14 cellular contexts compared by ENCODE assay signal in the genomic region with DNA sequence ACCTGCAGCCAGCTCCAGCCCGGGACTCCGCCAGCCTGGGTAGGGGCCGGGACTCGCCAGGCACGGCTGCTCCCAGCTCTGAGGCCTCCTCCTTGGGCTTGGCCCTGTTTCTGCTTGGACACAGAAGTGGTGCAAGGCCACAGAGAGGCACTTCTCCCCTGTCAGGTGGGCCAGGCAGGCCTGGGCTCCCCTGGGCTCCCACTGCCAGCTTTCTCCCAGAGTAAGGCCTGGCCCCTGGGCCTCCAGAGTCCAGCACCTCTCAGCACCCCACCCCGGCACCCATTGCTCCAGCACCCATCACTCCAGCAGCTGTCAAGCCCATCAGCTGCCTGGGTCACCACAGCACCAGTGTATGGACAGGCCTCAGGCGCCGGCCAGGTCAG.
DNase-seq lines count a peak whose midpoint lies in the region; ATAC-seq lines count a peak whose summit lies in the region.
"Had no signal": no experiment of that assay in that cellular context is flagged by ENCODE, and none has a peak within 500 bp of the region (broad histone marks: within the 10 kb centered on the region; RNA-seq: fewer than 3 reads in every experiment).

No MANE protein-coding gene starts in this region.

- H3K23ac ChIP-seq in mesenchymal stem cell (ENCODE audit: low read length in 2 of 2) = no peak overlapping the region

- no peak overlapping the region for H2BK120ac ChIP-seq in mesenchymal stem cell (ENCODE audit: low read depth, low read length)

- H2AK5ac ChIP-seq in mesenchymal stem cell (ENCODE audit: low read length, severe bottlenecking) = peak overlapping the region; percentile 21

- no peak overlapping the region for H4K91ac ChIP-seq in mesenchymal stem cell (ENCODE audit: low read length)

- peaks cover 3% of the 10 kb centered on the region for H3K79me1 ChIP-seq in mesenchymal stem cell (replicated peaks; ENCODE audit: low read length, poor library complexity, severe bottlenecking)

- no peaks in the 10 kb centered on the region for H3K9me3 ChIP-seq in mesenchymal stem cell (ENCODE audit: control insufficient read depth, low read length)

- ATAC-seq in GM21717 (IDR thresholded peaks at IDR 0.05; ENCODE audit: unreplicated experiment) = no peak

- H4K8ac ChIP-seq in mesenchymal stem cell (ENCODE audit: low read length) = no peak overlapping the region

- H3K14ac ChIP-seq in mesenchymal stem cell (ENCODE audit: low read length in 2 of 2) = no peak overlapping the region

- no peak overlapping the region for H2AFZ ChIP-seq in mesenchymal stem cell (ENCODE audit: low read depth, low read length)

- no peak overlapping the region for H3K18ac ChIP-seq in mesenchymal stem cell (ENCODE audit: low read depth in 1 of 2, low read length in 2 of 2)

- no peak overlapping the region for H3K9ac ChIP-seq in mesenchymal stem cell (ENCODE audit: low read length)

- H3K4me3 ChIP-seq in mesenchymal stem cell (ENCODE audit: insufficient read depth in 1 of 2, low read depth in 1 of 2, low read length in 2 of 2) = no peak overlapping the region

- no peaks in the 10 kb centered on the region for H3K27me3 ChIP-seq in mesenchymal stem cell (ENCODE audit: control insufficient read depth in 1 of 2, insufficient read depth in 1 of 2, low read length in 2 of 2)

- no peak overlapping the region for H3K4ac ChIP-seq in mesenchymal stem cell (ENCODE audit: low read depth in 1 of 2, low read length in 2 of 2)

- H3K27ac ChIP-seq in mesenchymal stem cell (ENCODE audit: low read length, poor library complexity, severe bottlenecking) = no peak overlapping the region
- H3K27ac ChIP-seq in temporal lobe (ENCODE audit: low read depth, low read length) = peak overlapping the region; percentile 67

- H2BK5ac ChIP-seq in mesenchymal stem cell (ENCODE audit: low read depth, low read length, poor library complexity, severe bottlenecking) = no peak overlapping the region

- H3K36me3 ChIP-seq in mesenchymal stem cell (ENCODE audit: control insufficient read depth in 1 of 2, insufficient read depth in 2 of 2, low read depth in 1 of 2, low read length in 2 of 2) = peaks cover 27 to 37% of the 10 kb centered on the region in 2 experiments

- H2BK15ac ChIP-seq in mesenchymal stem cell (ENCODE audit: low read depth, poor library complexity, severe bottlenecking) = no peak overlapping the region

- peaks cover 60% of the 10 kb centered on the region for H3K4me1 ChIP-seq in mesenchymal stem cell (ENCODE audit: control insufficient read depth, insufficient read depth, low read depth, low read length)

- no peak overlapping the region for H3K4me2 ChIP-seq in mesenchymal stem cell (ENCODE audit: low read length, poor library complexity, severe bottlenecking)

- H2BK12ac ChIP-seq in mesenchymal stem cell (ENCODE audit: low read length in 2 of 2) = no peak overlapping the region

- DNase-seq in NCI-H2227 (lab: John Stamatoyannopoulos, UW; ENCODE audit: unreplicated experiment) (peak; percentile 83), cerebellum (ENCODE audit: low spot score) (peak; percentile 80), mesenchymal stem cell (no peak), foreskin melanocyte (no peak), T-helper 2 cell (no peak)
- DNase-seq: activated CD4-positive, alpha-beta T cell treated with anti-CD3 and anti-CD28 coated beads for 4 hours; AML-193; Calu3; effector CD4-positive, alpha-beta T cell; GF-D8; NCI-H2029 treated with DMSO at 0.1 percent for 48 hours; NCI-H774 had no signal

- WGBS in mesenchymal stem cell = 89% methylated on average over 8 of the region's 8 CpGs

Comparison
In these comparisons a context has a peak if more than half of its experiments do, and no peak if none do; other contexts are left out.
1. DNase-seq: peak in NCI-H2227 (single experiment) and cerebellum (single experiment); none in mesenchymal stem cell (single experiment), foreskin melanocyte (single experiment) and T-helper 2 cell (0 of 5).